2 cellular contexts compared by ENCODE assay signal in the genomic region with DNA sequence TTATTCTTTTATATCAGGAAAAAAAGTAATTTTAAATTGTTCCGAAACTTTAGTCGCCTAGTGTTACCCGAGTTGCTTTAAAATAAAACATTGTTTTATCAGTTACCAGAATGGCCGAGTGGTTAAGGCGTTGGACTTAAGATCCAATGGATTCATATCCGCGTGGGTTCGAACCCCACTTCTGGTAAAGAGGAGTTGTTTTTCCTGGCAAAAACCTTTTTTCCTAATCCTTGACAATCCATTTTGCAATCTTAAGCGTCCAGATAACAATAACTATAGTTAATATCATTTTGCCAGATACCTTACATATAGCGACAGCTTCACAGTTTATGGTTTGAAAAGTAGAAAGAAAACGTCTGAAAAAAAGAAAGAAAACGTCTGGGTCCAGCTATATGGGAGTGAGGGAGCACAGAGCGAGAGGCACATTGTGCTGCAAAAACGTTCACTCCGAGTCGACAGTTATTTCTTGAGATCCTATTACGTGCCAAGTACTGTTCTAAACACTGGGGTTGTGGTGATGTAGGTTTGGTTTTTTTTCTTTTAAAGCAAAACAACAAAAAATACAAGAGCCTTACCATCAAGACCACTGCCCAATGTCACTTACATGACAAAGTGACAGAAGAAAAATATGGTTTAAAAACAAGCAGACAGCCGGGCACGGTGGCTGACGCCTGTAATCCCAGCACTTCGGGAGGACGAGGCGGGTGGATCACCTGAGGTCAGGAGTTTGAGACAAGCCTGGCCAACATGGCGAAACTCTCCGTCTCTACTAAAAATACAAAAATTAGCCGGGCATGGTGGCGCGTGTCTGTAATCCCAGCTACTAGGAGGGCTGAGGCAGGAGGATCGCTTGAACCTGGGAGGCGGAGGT.
TF ChIP-seq lines count a peak whose summit lies in the region.

No MANE protein-coding gene starts in this region.

TF ChIP-seq in SK-N-SH treated with all-trans-retinoic acid at 6 μM for 48 hours, 23 proteins besides CTCF, POLR2A, EP300 and RAD21 (continued from another document):
- no peak for TF ChIP-seq TSHZ2 (CRISPR knock-in tag; IDR thresholded peaks at IDR 0.05)
- no peak for TF ChIP-seq ZFP3 (CRISPR knock-in tag; IDR thresholded peaks at IDR 0.05)
- no peak for TF ChIP-seq SNAI2 (CRISPR knock-in tag; IDR thresholded peaks at IDR 0.05)
- no peak for TF ChIP-seq RARB (CRISPR knock-in tag; IDR thresholded peaks at IDR 0.05)
- TF ChIP-seq GLIS3 (CRISPR knock-in tag; IDR thresholded peaks at IDR 0.05), result no peak
- no peak for TF ChIP-seq ZNF8 (CRISPR knock-in tag; IDR thresholded peaks at IDR 0.05)
- TF ChIP-seq CSDC2 (CRISPR knock-in tag; IDR thresholded peaks at IDR 0.05), result no peak
- TF ChIP-seq ZC3H10 (CRISPR knock-in tag; IDR thresholded peaks at IDR 0.05), result no peak
- TF ChIP-seq ZNF70 (CRISPR knock-in tag; IDR thresholded peaks at IDR 0.05), result no peak
- TF ChIP-seq BACH2 (CRISPR knock-in tag; IDR thresholded peaks at IDR 0.05; ENCODE audit: borderline replicate concordance), result no peak
- no peak for TF ChIP-seq ZFP30 (CRISPR knock-in tag; IDR thresholded peaks at IDR 0.05)
- TF ChIP-seq POU6F1 (CRISPR knock-in tag; IDR thresholded peaks at IDR 0.05; ENCODE audit: borderline replicate concordance, low read depth), result no peak
- TF ChIP-seq PPARA (CRISPR knock-in tag; IDR thresholded peaks at IDR 0.05; ENCODE audit: borderline replicate concordance), result no peak
- TF ChIP-seq CREB5 (CRISPR knock-in tag; IDR thresholded peaks at IDR 0.05; ENCODE audit: low read depth), result no peak
- TF ChIP-seq ESRRG (CRISPR knock-in tag; IDR thresholded peaks at IDR 0.05), result no peak
TF ChIP-seq in SK-N-SH treated with all-trans-retinoic acid at 6 μM for 48 hours: peak in this region for 0.

TF ChIP-seq in H1, 55 proteins besides CTCF, POLR2A, EP300 and RAD21 (continued from another document):
- TF ChIP-seq SIRT6 (IDR thresholded peaks at IDR 0.05; ENCODE audit: low read length) (no peak), BCL11A (IDR thresholded peaks at IDR 0.05; ENCODE audit: low read depth in 2 of 2, low read length in 2 of 2) (no peak), EGR1 (IDR thresholded peaks at IDR 0.05; ENCODE audit: borderline replicate concordance, low read depth, low read length) (no peak), CEBPB (IDR thresholded peaks at IDR 0.05; ENCODE audit: low read depth, low read length) (peak; percentile 43; the same call in 1 of the 2 replicates), EZH2 (IDR thresholded peaks at IDR 0.05; ENCODE audit: low read depth, low read length, severe bottlenecking) (no peak), SIX5 (IDR thresholded peaks at IDR 0.05; ENCODE audit: low read depth, low read length) (no peak), TCF12 (IDR thresholded peaks at IDR 0.05; ENCODE audit: low read depth, low read length) (0 out of 2 replicates have a peak, but pooled peaks have one; percentile 40), TEAD4 (IDR thresholded peaks at IDR 0.05; ENCODE audit: low read depth, low read length) (no peak), ZNF274 (IDR thresholded peaks at IDR 0.05; ENCODE audit: borderline replicate concordance, extremely low read depth, low read length) (no peak), ASH2L (IDR thresholded peaks at IDR 0.05; ENCODE audit: low read length) (no peak), CHD7 (IDR thresholded peaks at IDR 0.05; ENCODE audit: insufficient replicate concordance, low read length) (peak; percentile 73), CREB1 (IDR thresholded peaks at IDR 0.05) (no peak), SP2 (IDR thresholded peaks at IDR 0.05; ENCODE audit: low read length) (no peak), RNF2 (IDR thresholded peaks at IDR 0.05; ENCODE audit: borderline replicate concordance, low read depth, low read length, missing control alignments, poor library complexity, severe bottlenecking) (no peak), CBX8 (IDR thresholded peaks at IDR 0.05; ENCODE audit: borderline replicate concordance, low read depth, low read length) (no peak), CTBP2 (IDR thresholded peaks at IDR 0.05; ENCODE audit: borderline replicate concordance, insufficient read depth, insufficient read length, low read length) (no peak), TAF1 (IDR thresholded peaks at IDR 0.05; ENCODE audit: low read depth, low read length) (no peak), TBP (IDR thresholded peaks at IDR 0.05; ENCODE audit: low read depth, low read length) (peak; percentile 99), RBBP5 (IDR thresholded peaks at IDR 0.05; ENCODE audit: borderline replicate concordance, low read depth, low read length) (no peak), BRCA1 (IDR thresholded peaks at IDR 0.05; ENCODE audit: low read depth, low read length) (no peak), POU5F1 (IDR thresholded peaks at IDR 0.05; ENCODE audit: low read depth, low read length) (no peak), KDM1A (IDR thresholded peaks at IDR 0.05; ENCODE audit: borderline replicate concordance, low read length) (no peak), SP1 (IDR thresholded peaks at IDR 0.05; ENCODE audit: low read depth, low read length) (no peak)
- TF ChIP-seq, protein P1, sequence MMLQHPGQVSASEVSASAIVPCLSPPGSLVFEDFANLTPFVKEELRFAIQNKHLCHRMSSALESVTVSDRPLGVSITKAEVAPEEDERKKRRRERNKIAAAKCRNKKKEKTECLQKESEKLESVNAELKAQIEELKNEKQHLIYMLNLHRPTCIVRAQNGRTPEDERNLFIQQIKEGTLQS (IDR thresholded peaks at IDR 0.05; ENCODE audit: insufficient read depth, low read depth, low read length), result no peak
